20 cellular contexts compared by ENCODE assay signal in genomic region chr7:14960686-14961085, GRCh38. TPM values are rescaled to one million over a fixed set of nuclear protein-coding genes. Genes with fewer than 3 reads are reported as not detected.
"Had no signal": no experiment of that assay in that cellular context is flagged by ENCODE, and none has a peak within 500 bp of the region (broad histone marks: within the 10 kb centered on the region; RNA-seq: fewer than 3 reads in every experiment).

No MANE protein-coding gene starts in this region.

- DNase-seq: hypothalamus; immature natural killer cell; kidney; left colon; left ventricle myocardium inferior; mesendoderm; midbrain; mucosa of descending colon; naive thymus-derived CD4-positive, alpha-beta T cell; ovary; right lobe of liver; stimulated activated CD4-positive, alpha-beta T cell treated with anti-CD3 and anti-CD28 coated beads, Interleukin-1b, Interleukin-23, amount 100 ng/mL, for 48 hours; stimulated activated CD4-positive, alpha-beta T cell treated with anti-CD3 and anti-CD28 coated beads, Interleukin-2, amount 100 ng/mL, for 48 hours; stimulated activated CD4-positive, alpha-beta T cell treated with anti-CD3 and anti-CD28 coated beads, Interleukin-4, amount 100 ng/mL, for 4 hours; stimulated activated CD8-positive, alpha-beta memory T cell treated with anti-CD3 and anti-CD28 coated beads, Interleukin-4, amount 100 ng/mL, for 48 hours; stimulated activated naive CD4-positive, alpha-beta T cell treated with Interleukin-2 at 50 U/mL for 16 hours; stimulated activated naive CD8-positive, alpha-beta T cell treated with anti-CD3 and anti-CD28 coated beads, Interleukin-15, amount 100 ng/mL, for 72 hours; substantia nigra; uterus had no signal

RNA-seq across cellular contexts. Expression of gene DGKB, which starts 58.1 kb away (rescaled TPM):
- polyA plus RNA-seq: immature natural killer cell; naive thymus-derived CD4-positive, alpha-beta T cell; smooth muscle cell had no signal
